20 cellular contexts compared by ENCODE assay signal in the genomic region with DNA sequence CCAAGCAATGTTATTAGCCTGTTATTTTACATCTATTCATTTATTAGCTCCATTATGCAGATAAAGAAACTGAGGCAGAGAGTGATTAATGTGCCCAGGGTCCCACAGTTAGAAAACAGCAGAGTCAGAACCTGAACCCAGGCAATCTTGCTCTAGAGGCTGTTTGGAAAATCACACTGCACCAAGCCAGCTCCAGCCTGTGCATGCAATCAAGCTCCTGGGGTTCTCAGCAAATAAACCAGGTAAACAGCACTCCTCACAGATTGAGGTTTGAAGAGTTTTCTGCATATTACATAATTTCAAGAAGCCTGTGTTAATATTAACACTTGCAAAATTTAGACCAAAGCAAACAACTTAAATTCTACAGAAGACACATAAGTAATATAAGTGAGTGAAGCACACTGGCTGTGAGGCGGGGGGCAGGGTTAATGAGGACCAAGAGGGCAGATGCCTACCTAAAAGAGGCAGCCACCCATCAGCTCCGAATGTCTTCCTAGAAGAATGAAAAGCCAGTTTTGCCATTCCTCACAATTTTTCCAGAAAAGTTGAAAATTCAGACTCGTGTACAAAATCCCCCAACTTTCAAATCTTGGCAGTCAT. TPM values are rescaled to one million over a fixed set of nuclear protein-coding genes. Genes with fewer than 3 reads are reported as not detected.
DNase-seq lines count a peak whose midpoint lies in the region; ATAC-seq, FAIRE-seq and TF ChIP-seq lines count a peak whose summit lies in the region.
"Had no signal": no experiment of that assay in that cellular context is flagged by ENCODE, and none has a peak within 500 bp of the region (broad histone marks: within the 10 kb centered on the region; RNA-seq: fewer than 3 reads in every experiment).

No MANE protein-coding gene starts in this region.

- H3K4me3 ChIP-seq in A549: no peak overlapping the region
- H3K4me3 ChIP-seq in GM23338: no peak overlapping the region
- no peak overlapping the region for H3K4me3 ChIP-seq in endodermal cell (ENCODE audit: low read length)
- H3K4me3 ChIP-seq: BLaER1 had no signal

- H3K4me2 ChIP-seq in A549: peak overlapping the region; percentile 67
- H3K4me2 ChIP-seq in GM23338: no peak overlapping the region

- CTCF ChIA-PET in A549 (lab: Yijun Ruan, JAX): interaction anchor here (1.7 kb wide), 1 partner anchor 8 kb away, joined by 3 read pairs; no protein-coding TSS in a partner anchor

- TF ChIP-seq CTCF in A549 (IDR thresholded peaks at IDR 0.05) (no peak), GM23338 (conservative IDR thresholded peaks at IDR 0.05; ENCODE audit: low read depth in 2 of 2) (no peak), endodermal cell (conservative IDR thresholded peaks at IDR 0.05) (peak; percentile 17), GM20000 (IDR thresholded peaks at IDR 0.05; ENCODE audit: extremely low read depth, missing control alignments) (no peak)

- no peak for TF ChIP-seq RAD21 in A549 (conservative IDR thresholded peaks at IDR 0.05 in 1 of 2, IDR thresholded peaks at IDR 0.05 in 1 of 2)

- DNase-seq in A549 (ENCODE audit: low read depth in 1 of 2, low spot score in 1 of 2): no peak
- no peak for DNase-seq in GM23338 (ENCODE audit: low spot score)
- no peak for DNase-seq in endodermal cell
- peak; percentile 6 for DNase-seq in myocyte (ENCODE audit: low read depth)
- no peak for DNase-seq in NOMO-1 treated with dmso at 0.1 percent for 144 hours (lab: John Stamatoyannopoulos, UW; ENCODE audit: unreplicated experiment)
- no peak for DNase-seq in GM20000 (ENCODE audit: low spot score)
- no peak for DNase-seq in activated T-cell treated with anti-CD3 and anti-CD28 coated beads for 4 hours
- DNase-seq: CD8-positive, alpha-beta memory T cell; DMS53; H9; MM.1S; NCI-H1092; NCI-H1694; NCI-H2081 treated with DMSO at 0.1 percent for 48 hours; NCI-H510A; NCI-H774; PC-3 had no signal

- H2AFZ ChIP-seq in GM23338: no peak overlapping the region

- no peaks in the 10 kb centered on the region for H3F3A ChIP-seq in GM23338 (replicated peaks; ENCODE audit: low read depth)

- H3K79me2 ChIP-seq in GM23338 (replicated peaks; ENCODE audit: insufficient read depth): 0 out of 2 replicates have a peak, but pooled peaks cover 2% of the 10 kb centered on the region

- ATAC-seq in A549: peak in 1 of 2 experiments; percentile 69; a peak in 3 of 6 replicates
- peak; percentile 61 for ATAC-seq in GM23338
- no peak for ATAC-seq in HG03342 (IDR thresholded peaks at IDR 0.05; ENCODE audit: unreplicated experiment)
- ATAC-seq: PC-3 had no signal

- peaks cover 19% of the 10 kb centered on the region for H3K9me3 Mint-ChIP-seq in GM23338
- H3K9me3 Mint-ChIP-seq in endodermal cell: peaks cover 20% of the 10 kb centered on the region

- no peak for FAIRE-seq in A549 (lab: Jason Lieb, UNC)
- FAIRE-seq: A204.1 had no signal

- H3K27ac Mint-ChIP-seq in GM23338: no peak overlapping the region
- H3K27ac Mint-ChIP-seq in endodermal cell: no peak overlapping the region
- H3K27ac Mint-ChIP-seq: CD8-positive, alpha-beta memory T cell had no signal

- POLR2A ChIA-PET in A549 (lab: Yijun Ruan, JAX): no interaction called here

- peaks cover 7% of the 10 kb centered on the region; the same call in 2 of the 3 replicates for H3K9me3 ChIP-seq in A549
- peaks cover 13% of the 10 kb centered on the region for H3K9me3 ChIP-seq in endodermal cell (ENCODE audit: control insufficient read depth, low read length)

- no peak for TF ChIP-seq POLR2A in A549 (IDR thresholded peaks at IDR 0.05; ENCODE audit: low read length)

- H3K4me1 Mint-ChIP-seq in GM23338 (peaks cover 19% of the 10 kb centered on the region), endodermal cell (peaks cover 5% of the 10 kb centered on the region)
- H3K4me1 Mint-ChIP-seq: CD8-positive, alpha-beta memory T cell had no signal

- no peaks in the 10 kb centered on the region for H3K9me2 ChIP-seq in GM23338 (ENCODE audit: insufficient read depth)

- H3K27me3 Mint-ChIP-seq in GM23338 (ENCODE audit: insufficient read depth, low read depth, poor library complexity) (peaks cover 2% of the 10 kb centered on the region), endodermal cell (ENCODE audit: insufficient read depth) (peaks cover 21% of the 10 kb centered on the region)

- H3K27ac ChIP-seq in A549 (no peak overlapping the region), GM23338 (ENCODE audit: low read depth) (no peak overlapping the region), endodermal cell (ENCODE audit: low read depth, low read length) (no peak overlapping the region)
- H3K27ac ChIP-seq: BLaER1 had no signal

- TF ChIP-seq EP300 in A549 (IDR thresholded peaks at IDR 0.05): no peak

- H3K4me1 ChIP-seq in A549 (peaks cover 31% of the 10 kb centered on the region), GM23338 (ENCODE audit: insufficient read depth) (0 out of 2 replicates have a peak, but pooled peaks cover 6% of the 10 kb centered on the region), endodermal cell (ENCODE audit: control insufficient read depth, insufficient read depth, low read length) (no peaks in the 10 kb centered on the region)

- H3K27me3 ChIP-seq in GM23338 (ENCODE audit: insufficient read depth) (no peaks in the 10 kb centered on the region), endodermal cell (ENCODE audit: control insufficient read depth, insufficient read depth, low read length, poor library complexity, severe bottlenecking) (peaks cover 5% of the 10 kb centered on the region)
- H3K27me3 ChIP-seq: BLaER1 had no signal

- H3K36me3 Mint-ChIP-seq in GM23338 (ENCODE audit: low read depth) (peaks cover 17% of the 10 kb centered on the region), endodermal cell (ENCODE audit: low read depth) (peaks cover 2% of the 10 kb centered on the region)
- H3K36me3 Mint-ChIP-seq: CD8-positive, alpha-beta memory T cell had no signal

- 22% methylated on average over 3 of the region's 3 CpGs for WGBS in A549 (ENCODE audit: missing lambda C conversion rate)
- 87% methylated on average over 3 of the region's 3 CpGs; no CpG with 5 or more reads in 1 of the 2 experiments for WGBS in endodermal cell (ENCODE audit: insufficient coverage in 1 of 2, insufficient read length in 1 of 2), 2 experiments

- no peak overlapping the region for H3K9ac ChIP-seq in endodermal cell (ENCODE audit: extremely low read depth, low read length, poor library complexity, severe bottlenecking)
- H3K9ac ChIP-seq: BLaER1 had no signal

- H4K20me1 ChIP-seq in GM23338 (replicated peaks; ENCODE audit: insufficient read depth): no peaks in the 10 kb centered on the region
- H4K20me1 ChIP-seq: BLaER1 had no signal

- H3K4me3 Mint-ChIP-seq in GM23338: no peak overlapping the region
- H3K4me3 Mint-ChIP-seq in endodermal cell: no peak overlapping the region
- H3K4me3 Mint-ChIP-seq: CD8-positive, alpha-beta memory T cell; H9 had no signal

- H3K36me3 ChIP-seq in GM23338 (ENCODE audit: insufficient read depth) (peaks cover 3% of the 10 kb centered on the region; the same call in 1 of the 2 replicates), endodermal cell (ENCODE audit: control insufficient read depth, insufficient read depth, low read length) (no peaks in the 10 kb centered on the region)
- H3K36me3 ChIP-seq: BLaER1 had no signal

TF ChIP-seq in A549, 52 proteins besides CTCF, POLR2A, EP300 and RAD21 (continues in another document):
- TF ChIP-seq POLR2AphosphoS2 (conservative IDR thresholded peaks at IDR 0.05; ENCODE audit: low read length) (no peak), HOXB13 (CRISPR knock-in tag; IDR thresholded peaks at IDR 0.05; ENCODE audit: low read depth) (no peak), BHLHE40 (IDR thresholded peaks at IDR 0.05; ENCODE audit: low read depth, low read length) (no peak)
- TF ChIP-seq, protein P1, sequence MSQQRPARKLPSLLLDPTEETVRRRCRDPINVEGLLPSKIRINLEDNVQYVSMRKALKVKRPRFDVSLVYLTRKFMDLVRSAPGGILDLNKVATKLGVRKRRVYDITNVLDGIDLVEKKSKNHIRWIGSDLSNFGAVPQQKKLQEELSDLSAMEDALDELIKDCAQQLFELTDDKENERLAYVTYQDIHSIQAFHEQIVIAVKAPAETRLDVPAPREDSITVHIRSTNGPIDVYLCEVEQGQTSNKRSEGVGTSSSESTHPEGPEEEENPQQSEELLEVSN (IDR thresholded peaks at IDR 0.05; ENCODE audit: borderline replicate concordance, low read depth): no peak

TF ChIP-seq in GM23338, 12 proteins besides CTCF, POLR2A, EP300 and RAD21 (continues in another document):
- no peak for TF ChIP-seq ZNF114 (CRISPR knock-in tag; IDR thresholded peaks at IDR 0.05)
- TF ChIP-seq, protein P2, sequence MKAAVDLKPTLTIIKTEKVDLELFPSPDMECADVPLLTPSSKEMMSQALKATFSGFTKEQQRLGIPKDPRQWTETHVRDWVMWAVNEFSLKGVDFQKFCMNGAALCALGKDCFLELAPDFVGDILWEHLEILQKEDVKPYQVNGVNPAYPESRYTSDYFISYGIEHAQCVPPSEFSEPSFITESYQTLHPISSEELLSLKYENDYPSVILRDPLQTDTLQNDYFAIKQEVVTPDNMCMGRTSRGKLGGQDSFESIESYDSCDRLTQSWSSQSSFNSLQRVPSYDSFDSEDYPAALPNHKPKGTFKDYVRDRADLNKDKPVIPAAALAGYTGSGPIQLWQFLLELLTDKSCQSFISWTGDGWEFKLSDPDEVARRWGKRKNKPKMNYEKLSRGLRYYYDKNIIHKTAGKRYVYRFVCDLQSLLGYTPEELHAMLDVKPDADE (IDR thresholded peaks at IDR 0.05): no peak
- no peak for TF ChIP-seq STAT1 (IDR thresholded peaks at IDR 0.05; ENCODE audit: unreplicated experiment)
- no peak for TF ChIP-seq EZH2 (IDR thresholded peaks at IDR 0.05; ENCODE audit: low read depth, unreplicated experiment)
- no peak for TF ChIP-seq POLR2AphosphoS5 (IDR thresholded peaks at IDR 0.05; ENCODE audit: low read depth)
- TF ChIP-seq CREB1 (CRISPR knock-in tag; IDR thresholded peaks at IDR 0.05; ENCODE audit: low read depth): no peak
- TF ChIP-seq NANOG (IDR thresholded peaks at IDR 0.05; ENCODE audit: borderline replicate concordance): no peak
- TF ChIP-seq EZH2phosphoT487 (IDR thresholded peaks at IDR 0.05; ENCODE audit: unreplicated experiment): no peak
- no peak for TF ChIP-seq ZNF331 (CRISPR knock-in tag; IDR thresholded peaks at IDR 0.05; ENCODE audit: low read depth)

RNA-seq across cellular contexts. Expression of a gene that starts 35.4 kb away (rescaled TPM):
- polyA plus RNA-seq in A549 (2011; rRNA removed): 0.53 and 0.78 TPM in 2 replicates
- polyA plus RNA-seq in A549 (2012; cell fraction: cytosol; rRNA removed): 0.11 and 0.13 TPM in 2 replicates
- 0.23 and 0.53 TPM in 2 replicates for polyA plus RNA-seq in A549 (2012; cell fraction: nucleus; rRNA removed)
- 0.25 to 0.29 TPM (median 0.26 TPM) in 3 replicates for polyA plus RNA-seq in A549 (2017; fragmentation: RNase III; extraction: RNeasy Plus Mini Kit Qiagen cat#74134 plus additional on column Dnase treatment)
- polyA minus RNA-seq in A549 (2011; rRNA and poly(A)+ RNA removed): 0.78 and 1.3 TPM in 2 replicates
- total RNA-seq in GM23338 (2014; rRNA removed; shearing (Covaris generic)): 7.6 and 9.8 TPM in 2 replicates
- polyA plus RNA-seq in GM23338 (2016; fragmentation: Nextera tagmentation; extraction: Ambion mirVana): 2.7 and 4.0 TPM in 2 replicates
- total RNA-seq in endodermal cell: under 1 TPM; 0.93 to 0.95 TPM
- polyA plus RNA-seq in endodermal cell (2013, experiment 1 of 2): 6.4 TPM
- 4.7 TPM for polyA plus RNA-seq in endodermal cell (2013, experiment 2 of 2)
- 0.31 and 0.91 TPM in 2 replicates for total RNA-seq in myocyte
- 5.8 TPM for polyA plus RNA-seq in myocyte (2012)
- total RNA-seq: PC-3 had no signal
- polyA plus RNA-seq: CD8-positive, alpha-beta memory T cell had no signal
